ENCODE assay signal across 18 cellular contexts in genomic region chr17:57944796-57945362, GRCh38. TPM values are rescaled to one million over a fixed set of nuclear protein-coding genes. Genes with fewer than 3 reads are reported as not detected.
A peak's percentile ranks its signal among the peaks of the same experiment; 100 is the strongest.
DNase-seq lines count a peak whose midpoint lies in the region; ATAC-seq and TF ChIP-seq lines count a peak whose summit lies in the region.
"Had no signal": no experiment of that assay in that cellular context is flagged by ENCODE, and none has a peak within 500 bp of the region (broad histone marks: within the 10 kb centered on the region; RNA-seq: fewer than 3 reads in every experiment).

No MANE protein-coding gene starts in this region.

- H3K79me2 ChIP-seq in H9 (ENCODE audit: insufficient read depth, low read length) (no peaks in the 10 kb centered on the region), smooth muscle cell (ENCODE audit: low read depth) (peaks cover 27% of the 10 kb centered on the region)

- no peak overlapping the region for H3K56ac ChIP-seq in H9 (ENCODE audit: insufficient read length, low read depth, low read length)

- H3K4me3 Mint-ChIP-seq in H9 = no peak overlapping the region
- H3K4me3 Mint-ChIP-seq in activated naive CD8-positive, alpha-beta T cell treated with anti-CD3 and anti-CD28 coated beads, Interleukin-2, amount 50 U/mL, for 24 hours = no peak overlapping the region
- H3K4me3 Mint-ChIP-seq: activated CD8-positive, alpha-beta memory T cell treated with anti-CD3 and anti-CD28 coated beads, Interleukin-2, amount 10 ng/mL, durations not matched to agents 7 days and 5 days; IgD-negative memory B cell; stimulated activated naive CD8-positive, alpha-beta T cell treated with anti-CD3 and anti-CD28 coated beads, Interleukin-15, amount 100 ng/mL, for 72 hours had no signal

- no peak for TF ChIP-seq CTCF in H9 (conservative IDR thresholded peaks at IDR 0.05)
- TF ChIP-seq CTCF in smooth muscle cell (IDR thresholded peaks at IDR 0.05; ENCODE audit: borderline replicate concordance, insufficient read depth, poor library complexity, severe bottlenecking) = no peak

- H3K4me2 ChIP-seq in H9 (ENCODE audit: insufficient read depth, insufficient read length, low read length) (no peak overlapping the region), smooth muscle cell (peak overlapping the region; percentile 64)

- no peaks in the 10 kb centered on the region for H3K27me3 Mint-ChIP-seq in H9 (ENCODE audit: low read depth)
- H3K27me3 Mint-ChIP-seq in activated naive CD8-positive, alpha-beta T cell treated with anti-CD3 and anti-CD28 coated beads, Interleukin-2, amount 50 U/mL, for 24 hours = peaks cover 22% of the 10 kb centered on the region

- H3K4me1 ChIP-seq in H9 (ENCODE audit: insufficient read depth, low read length) (peaks cover 6% of the 10 kb centered on the region; the same call in 1 of the 2 replicates), smooth muscle cell (ENCODE audit: low read depth) (peaks cover 34% of the 10 kb centered on the region)

- H3K23me2 ChIP-seq in H9 (ENCODE audit: insufficient read length, low read depth, low read length, poor library complexity, severe bottlenecking) = no peaks in the 10 kb centered on the region

- no peaks in the 10 kb centered on the region for H3K9me3 ChIP-seq in H9 (ENCODE audit: control insufficient read depth, low read depth, low read length)
- H3K9me3 ChIP-seq in smooth muscle cell (replicated peaks; ENCODE audit: low read depth) = no peaks in the 10 kb centered on the region
- H3K9me3 ChIP-seq: left lung had no signal

- H3K9ac ChIP-seq in H9 (ENCODE audit: extremely low read depth, insufficient read length, low read length) (no peak overlapping the region), smooth muscle cell (ENCODE audit: low read depth) (peak overlapping the region; percentile 18)

- no peak overlapping the region for H2BK15ac ChIP-seq in H9 (ENCODE audit: low read depth, low read length)

- no peak overlapping the region for H2AFZ ChIP-seq in H9 (ENCODE audit: low read length)
- no peak overlapping the region for H2AFZ ChIP-seq in smooth muscle cell (ENCODE audit: low read depth)

- no peak overlapping the region for H2BK20ac ChIP-seq in H9 (ENCODE audit: low read depth, low read length, poor library complexity, severe bottlenecking)

- no peak for DNase-seq in H9
- DNase-seq in smooth muscle cell (lab: John Stamatoyannopoulos, UW; ENCODE audit: unreplicated experiment) = no peak
- no peak for DNase-seq in NCI-H1092 treated with DMSO at 0.1 percent for 48 hours (lab: John Stamatoyannopoulos, UW)
- DNase-seq in A172 (ENCODE audit: low spot score) = no peak
- DNase-seq in activated naive CD8-positive, alpha-beta T cell treated with anti-CD3 and anti-CD28 coated beads, Interleukin-2, amount 50 U/mL, for 24 hours = no peak
- DNase-seq: activated CD4-positive, CD25-positive, alpha-beta regulatory T cell treated with anti-CD3 and anti-CD28 coated beads, Interleukin-2, amount 50 U/mL, for 72 hours; activated CD8-positive, alpha-beta memory T cell treated with anti-CD3 and anti-CD28 coated beads, Interleukin-2, amount 10 ng/mL, durations not matched to agents 7 days and 5 days; effector memory CD8-positive, alpha-beta T cell; foreskin keratinocyte; left lung; NCI-H187 treated with DMSO at 0.1 percent for 48 hours; NCI-H446 treated with DMSO at 0.1 percent for 48 hours; stimulated activated naive CD8-positive, alpha-beta T cell treated with anti-CD3 and anti-CD28 coated beads, Interleukin-15, amount 100 ng/mL, for 72 hours; T-helper 9 cell had no signal

- no peak overlapping the region for H3K27ac ChIP-seq in H9 (ENCODE audit: insufficient read length, low read depth, low read length)
- peak overlapping the region; percentile 49 for H3K27ac ChIP-seq in angular gyrus (ENCODE audit: low read depth, low read length)
- peak overlapping the region; percentile 4 for H3K27ac ChIP-seq in layer of hippocampus (ENCODE audit: low read depth, low read length)
- H3K27ac ChIP-seq in smooth muscle cell (ENCODE audit: low read depth) = peak overlapping the region; percentile 94
- H3K27ac ChIP-seq: foreskin keratinocyte had no signal

- WGBS in H9 (ENCODE audit: extremely low coverage, insufficient read length, low lambda C conversion rate) = no CpG with 5 or more reads among the region's 9 CpGs
- WGBS in smooth muscle cell (ENCODE audit: low lambda C conversion rate) = 50% methylated on average over 9 of the region's 9 CpGs

- H4K20me1 ChIP-seq in H9 (ENCODE audit: control insufficient read depth, insufficient read depth, insufficient read length) (peaks cover 2% of the 10 kb centered on the region), smooth muscle cell (ENCODE audit: low read depth) (peaks cover 27% of the 10 kb centered on the region)

- no peak overlapping the region for H4K5ac ChIP-seq in H9 (ENCODE audit: insufficient read length, low read depth, low read length)

- no peaks in the 10 kb centered on the region for H3K36me3 Mint-ChIP-seq in H9 (ENCODE audit: insufficient read depth in 1 of 3, low read depth in 3 of 3)
- no peaks in the 10 kb centered on the region for H3K36me3 Mint-ChIP-seq in activated naive CD8-positive, alpha-beta T cell treated with anti-CD3 and anti-CD28 coated beads, Interleukin-2, amount 50 U/mL, for 24 hours (ENCODE audit: low read depth)
- H3K36me3 Mint-ChIP-seq: activated CD8-positive, alpha-beta memory T cell treated with anti-CD3 and anti-CD28 coated beads, Interleukin-2, amount 10 ng/mL, durations not matched to agents 7 days and 5 days; IgD-negative memory B cell had no signal

- no peak overlapping the region for H2BK12ac ChIP-seq in H9 (ENCODE audit: insufficient read length, low read depth, low read length)

- H3K27ac Mint-ChIP-seq in H9 = no peak overlapping the region; a peak in 1 of 7 replicates
- no peak overlapping the region for H3K27ac Mint-ChIP-seq in activated naive CD8-positive, alpha-beta T cell treated with anti-CD3 and anti-CD28 coated beads, Interleukin-2, amount 50 U/mL, for 24 hours
- H3K27ac Mint-ChIP-seq: activated CD8-positive, alpha-beta memory T cell treated with anti-CD3 and anti-CD28 coated beads, Interleukin-2, amount 10 ng/mL, durations not matched to agents 7 days and 5 days; effector memory CD8-positive, alpha-beta T cell; IgD-negative memory B cell; stimulated activated naive CD8-positive, alpha-beta T cell treated with anti-CD3 and anti-CD28 coated beads, Interleukin-15, amount 100 ng/mL, for 72 hours had no signal

- no peak overlapping the region for H4K91ac ChIP-seq in H9 (ENCODE audit: insufficient read length, low read depth, low read length)

- no peak overlapping the region for H4K8ac ChIP-seq in H9 (replicated peaks; ENCODE audit: insufficient read length, low read depth, low read length)

- no peaks in the 10 kb centered on the region for H3K79me1 ChIP-seq in H9 (ENCODE audit: insufficient read depth, low read depth, low read length, poor library complexity, severe bottlenecking)

- no peak overlapping the region for H3T11ph ChIP-seq in H9 (ENCODE audit: low read length)

- no peak overlapping the region for H3K4ac ChIP-seq in H9 (ENCODE audit: low read depth, low read length)

- H3K9me3 Mint-ChIP-seq in H9 = no peaks in the 10 kb centered on the region
- no peaks in the 10 kb centered on the region for H3K9me3 Mint-ChIP-seq in activated naive CD8-positive, alpha-beta T cell treated with anti-CD3 and anti-CD28 coated beads, Interleukin-2, amount 50 U/mL, for 24 hours
- H3K9me3 Mint-ChIP-seq: effector memory CD8-positive, alpha-beta T cell; stimulated activated naive CD8-positive, alpha-beta T cell treated with anti-CD3 and anti-CD28 coated beads, Interleukin-15, amount 100 ng/mL, for 72 hours had no signal

- no peak for ATAC-seq in GM18519 (IDR thresholded peaks at IDR 0.05; ENCODE audit: low FRiP score, unreplicated experiment)
- ATAC-seq in activated naive CD8-positive, alpha-beta T cell treated with anti-CD3 and anti-CD28 coated beads, Interleukin-2, amount 50 U/mL, for 24 hours = no peak
- ATAC-seq: activated CD8-positive, alpha-beta memory T cell treated with anti-CD3 and anti-CD28 coated beads, Interleukin-2, amount 10 ng/mL, durations not matched to agents 7 days and 5 days; effector memory CD8-positive, alpha-beta T cell; foreskin keratinocyte; left lung; stimulated activated naive CD8-positive, alpha-beta T cell treated with anti-CD3 and anti-CD28 coated beads, Interleukin-15, amount 100 ng/mL, for 72 hours had no signal

- H2AK5ac ChIP-seq in H9 (ENCODE audit: insufficient read length, low read length) = peak overlapping the region; percentile 38

- H3K36me3 ChIP-seq in smooth muscle cell (ENCODE audit: low read depth) = no peaks in the 10 kb centered on the region
- H3K36me3 ChIP-seq: left lung had no signal

- no peak overlapping the region for H2BK120ac ChIP-seq in H9 (ENCODE audit: low read depth, low read length, poor library complexity, severe bottlenecking)

- peaks cover 38% of the 10 kb centered on the region in 2 experiments for H3K4me1 Mint-ChIP-seq in H9
- H3K4me1 Mint-ChIP-seq in activated naive CD8-positive, alpha-beta T cell treated with anti-CD3 and anti-CD28 coated beads, Interleukin-2, amount 50 U/mL, for 24 hours = peaks cover 46% of the 10 kb centered on the region

- no peak overlapping the region for H3K14ac ChIP-seq in H9 (ENCODE audit: insufficient read depth, low read length)

- no peak overlapping the region for H3K4me3 ChIP-seq in smooth muscle cell
- H3K4me3 ChIP-seq: left lung had no signal

- no peak overlapping the region for H3K18ac ChIP-seq in H9 (ENCODE audit: insufficient read length, low read depth, low read length)

- no peaks in the 10 kb centered on the region for H3K27me3 ChIP-seq in H9 (ENCODE audit: insufficient read depth, low read length)
- no peaks in the 10 kb centered on the region for H3K27me3 ChIP-seq in layer of hippocampus (ENCODE audit: control insufficient read depth, insufficient read depth, low read length)
- H3K27me3 ChIP-seq in smooth muscle cell (ENCODE audit: low read depth) = no peaks in the 10 kb centered on the region
- H3K27me3 ChIP-seq: foreskin keratinocyte, left lung had no signal

- H3K23ac ChIP-seq in H9 (ENCODE audit: insufficient read length, low read depth, low read length) = peak overlapping the region; percentile 32

- no peak overlapping the region for H2BK5ac ChIP-seq in H9 (ENCODE audit: insufficient read length, low read length)

- peaks cover 32% of the 10 kb centered on the region for H3F3A ChIP-seq in smooth muscle cell (ENCODE audit: low read depth)

RNA-seq across cellular contexts. Expression of gene CUEDC1, which starts 10.3 kb away (rescaled TPM):
- total RNA-seq in H9 (2021) (6.5 and 7.3 TPM in 2 replicates), smooth muscle cell (7.0 and 11.1 TPM in 2 replicates)
- 10.4 and 11.7 TPM in 2 replicates for polyA plus RNA-seq in smooth muscle cell
- 8.0 and 11.6 TPM in 2 replicates for total RNA-seq in A172 (2014; rRNA removed; shearing (Covaris generic))
- total RNA-seq: activated CD8-positive, alpha-beta memory T cell treated with anti-CD3 and anti-CD28 coated beads, Interleukin-2, amount 10 ng/mL, durations not matched to agents 7 days and 5 days had no signal
- polyA plus RNA-seq: IgD-negative memory B cell had no signal

RNA-seq across cellular contexts. Expression of gene VEZF1, which starts 43.2 kb away (rescaled TPM):
- total RNA-seq in H9 (2021) = 57.7 and 58.1 TPM in 2 replicates
- total RNA-seq in smooth muscle cell = 52.1 and 61.8 TPM in 2 replicates
- polyA plus RNA-seq in smooth muscle cell = 24.9 and 25.3 TPM in 2 replicates
- total RNA-seq in A172 (2014; rRNA removed; shearing (Covaris generic)) = 43.4 and 50.5 TPM in 2 replicates
